8 cellular contexts compared by ENCODE assay signal in the genomic region with DNA sequence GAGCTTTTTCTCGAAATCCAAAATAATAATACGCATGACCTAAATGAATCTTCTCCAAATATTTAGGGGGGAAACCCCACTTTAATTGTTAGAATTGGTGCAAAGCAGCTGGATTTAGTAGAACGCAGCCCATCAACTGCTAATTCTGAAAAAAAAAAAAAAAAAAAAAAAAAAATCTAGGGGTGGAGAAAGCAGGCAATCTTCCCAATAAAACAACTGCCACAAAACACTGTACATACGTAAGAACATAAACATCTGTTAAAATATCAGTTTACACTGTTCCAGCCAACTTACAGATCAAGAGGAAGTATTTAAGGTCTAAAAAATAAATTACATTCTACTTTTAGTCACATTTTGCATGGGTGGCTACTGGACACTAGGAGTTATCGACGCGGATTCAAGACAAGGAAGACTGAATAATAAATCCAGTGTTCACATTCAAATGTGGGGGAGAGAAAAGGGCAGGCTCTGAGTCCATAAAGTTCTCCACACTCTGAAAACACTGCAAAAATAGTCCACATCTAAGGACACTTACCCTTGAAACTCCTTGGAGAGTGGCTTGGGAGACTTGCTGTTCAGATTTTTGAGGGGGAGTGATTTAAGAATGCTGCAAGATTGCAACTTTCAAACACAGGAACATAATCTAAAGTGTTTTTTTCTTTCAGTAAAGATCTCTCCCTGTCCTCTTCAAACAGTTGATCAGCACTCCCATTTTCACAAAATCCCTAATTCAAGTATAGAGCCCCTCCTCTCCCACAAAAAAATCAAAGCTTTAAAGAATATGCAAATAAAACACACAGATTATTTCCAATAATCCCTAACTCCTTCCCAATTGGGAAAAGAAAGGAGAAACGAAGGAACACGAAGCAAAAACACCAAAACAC. TPM values are rescaled to one million over a fixed set of nuclear protein-coding genes. Genes with fewer than 3 reads are reported as not detected.
DNase-seq lines count a peak whose midpoint lies in the region; ATAC-seq and TF ChIP-seq lines count a peak whose summit lies in the region.

No MANE protein-coding gene starts in this region.

- TF ChIP-seq POLR2A in breast epithelium (IDR thresholded peaks at IDR 0.05) (no peak), transverse colon (IDR thresholded peaks at IDR 0.05) (no peak)

- TF ChIP-seq EP300 in transverse colon (IDR thresholded peaks at IDR 0.05; ENCODE audit: low read depth), result no peak

- H3K36me3 ChIP-seq in breast epithelium (no peaks in the 10 kb centered on the region), transverse colon (peaks cover 0 to 7% (median 0%) of the 10 kb centered on the region in 4 donors)

- ATAC-seq in GM18520 (IDR thresholded peaks at IDR 0.05; ENCODE audit: unreplicated experiment), result no peak

- peak overlapping the region; percentile 97 to 99 for H3K27ac ChIP-seq in breast epithelium
- peak overlapping the region; percentile 97 to 100 (median 98) for H3K27ac ChIP-seq in transverse colon

- H3K27me3 ChIP-seq in breast epithelium (no peaks in the 10 kb centered on the region), transverse colon (no peaks in the 10 kb centered on the region)

- H3K9me3 ChIP-seq in breast epithelium (no peaks in the 10 kb centered on the region), transverse colon (no peaks in the 10 kb centered on the region)

- DNase-seq in DMS114 treated with DMSO at 0.1 percent for 48 hours (lab: John Stamatoyannopoulos, UW; ENCODE audit: unreplicated experiment), result peak; percentile 28
- DNase-seq in M059J (ENCODE audit: low read depth), result peak; percentile 30
- DNase-seq in breast epithelium (ENCODE audit: low spot score in 2 of 2), result no peak
- peak; percentile 9 to 14 for DNase-seq in lung microvascular endothelial cell (ENCODE audit: low read depth in 2 of 2)
- DNase-seq in transverse colon, result no peak
- DNase-seq in NCI-H2196 (lab: John Stamatoyannopoulos, UW; ENCODE audit: unreplicated experiment), result no peak
- DNase-seq in DMS153 (lab: John Stamatoyannopoulos, UW), result no peak

- in situ Hi-C loops in transverse colon (cut with MboI; ENCODE audit: low pct_ligation_motif_present in 1 of 4, low pct_unique_long_range_greater_than_20kb in 1 of 4, low sequenced_read_pairs in 3 of 4), result no loop called here

- 13 to 20% methylated on average over 8 to 9 of the region's 9 CpGs for WGBS in transverse colon (ENCODE audit: low coverage in 1 of 2), 2 donors

- TF ChIP-seq CTCF in breast epithelium (IDR thresholded peaks at IDR 0.05) (no peak), transverse colon (IDR thresholded peaks at IDR 0.05) (peak in 1 of 5 experiments; percentile 27)

- H3K4me1 ChIP-seq in breast epithelium (no peaks in the 10 kb centered on the region), transverse colon (peaks cover 12 to 31% (median 19%) of the 10 kb centered on the region in 4 donors)

- intact Hi-C loops in breast epithelium (cut with DNase I; ENCODE audit: low total_unique reads) (no loop called here), transverse colon (cut with DNase I; ENCODE audit: low total_unique reads) (loop anchor here (10.0 kb wide), 1 partner anchor 890 kb away; no protein-coding TSS in a partner anchor)

- H3K4me3 ChIP-seq in breast epithelium (peak overlapping the region; percentile 80 to 90 (median 83)), transverse colon (peak overlapping the region; percentile 75 to 99 (median 82))

RNA-seq across cellular contexts. Expression of gene APPBP2, which starts 1.3 kb away (rescaled TPM):
- 23.6 and 30.2 TPM in 2 replicates for total RNA-seq in M059J (2014; rRNA removed; shearing (Covaris generic))
- 10 to 100 TPM; 26.6 to 41.9 (median 30.2) TPM for total RNA-seq in breast epithelium
- total RNA-seq in lung microvascular endothelial cell, result 23.0 and 23.5 TPM in 2 replicates
- 10 to 100 TPM; 10.1 to 24.8 (median 18.4) TPM for total RNA-seq in transverse colon

Comparison
In these comparisons a context has a peak if more than half of its experiments do, and no peak if none do; other contexts are left out.
1. DNase-seq: peak in DMS114 treated with DMSO at 0.1 percent for 48 hours (single experiment), M059J (single experiment) and lung microvascular endothelial cell (2 of 2); none in breast epithelium (0 of 2), transverse colon (single experiment), NCI-H2196 (single experiment) and DMS153 (single experiment).